Comparison of ENCODE assay signal across 1 cellular context in the genomic region with DNA sequence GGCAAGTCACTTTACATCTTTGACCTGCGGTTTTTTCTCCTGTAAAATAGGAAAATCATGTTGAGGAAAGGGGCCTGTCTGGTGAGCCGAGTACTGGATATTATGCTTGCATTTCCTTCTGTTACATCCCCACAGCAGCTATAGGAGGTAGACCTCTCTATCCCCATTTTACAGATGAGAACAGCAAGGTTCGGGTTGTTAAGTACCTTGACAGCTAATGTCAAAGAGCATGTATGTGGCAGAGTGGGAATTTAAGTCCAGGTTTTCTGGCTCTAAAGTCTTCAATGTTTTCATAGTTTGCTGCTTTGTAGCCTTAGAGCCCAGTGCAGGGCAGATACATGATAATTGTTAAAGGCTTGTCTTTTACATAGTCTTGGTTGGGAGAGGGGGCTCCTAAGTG.
TF ChIP-seq lines count a peak whose summit lies in the region.

No MANE protein-coding gene starts in this region.

TF ChIP-seq in GM12878, 131 proteins besides CTCF, POLR2A, EP300 and RAD21:
- peak; percentile 60; the same call in 1 of the 2 replicates for TF ChIP-seq ZNF217 (IDR thresholded peaks at IDR 0.05)
- TF ChIP-seq GABPA (IDR thresholded peaks at IDR 0.05; ENCODE audit: low read depth): no peak
TF ChIP-seq in GM12878: peak in this region for 1.
